ENCODE assay signal across 1 cellular context in the genomic region with DNA sequence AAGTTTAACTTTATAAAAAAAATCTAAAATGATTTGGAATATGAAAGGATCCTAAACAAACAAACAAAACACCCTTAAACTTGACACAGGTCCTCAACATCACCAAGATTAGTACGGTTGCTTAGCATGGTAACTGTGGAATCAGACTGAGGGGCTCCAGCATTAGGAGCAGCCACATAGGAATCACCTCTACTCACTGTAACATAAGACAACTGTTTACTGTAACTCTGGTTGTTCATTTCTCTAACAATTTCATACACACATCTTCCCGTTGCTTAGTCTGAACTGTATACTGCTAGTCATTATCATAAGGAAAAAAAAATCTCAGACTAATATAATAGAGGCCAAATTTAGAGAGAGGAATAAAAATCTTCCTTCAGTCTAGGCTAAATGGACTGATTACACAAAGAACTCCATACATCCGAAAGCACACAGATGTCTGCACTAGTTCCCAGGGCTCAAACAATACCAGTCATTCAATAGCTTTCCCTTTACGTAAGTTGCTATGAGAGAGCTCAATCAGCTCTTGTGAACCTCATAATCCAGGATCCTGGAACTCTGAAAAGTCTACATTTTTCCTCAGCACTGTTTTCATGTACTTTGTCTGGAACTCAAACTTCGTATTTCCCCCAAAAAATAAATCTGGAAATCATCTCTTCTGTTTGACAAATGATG.
TF ChIP-seq lines count a peak whose summit lies in the region.

No MANE protein-coding gene starts in this region.

TF ChIP-seq in HepG2, 621 proteins besides CTCF, POLR2A, EP300 and RAD21 (continued from another document and continues in another):
- TF ChIP-seq HNRNPL (IDR thresholded peaks at IDR 0.05; ENCODE audit: low read depth, low read length) (no peak), NR2F6 (IDR thresholded peaks at IDR 0.05) (no peak), NR2F6 (CRISPR knock-in tag; IDR thresholded peaks at IDR 0.05) (peak; percentile 23; the same call in 1 of the 2 replicates), GATA4 (IDR thresholded peaks at IDR 0.05; ENCODE audit: borderline replicate concordance, low read depth) (no peak), ZNF891 (CRISPR knock-in tag; IDR thresholded peaks at IDR 0.05) (no peak), KDM5A (IDR thresholded peaks at IDR 0.05; ENCODE audit: borderline replicate concordance, low read length) (no peak), ZNF124 (CRISPR knock-in tag; IDR thresholded peaks at IDR 0.05) (peak; percentile 76; the same call in 1 of the 2 replicates), ZNF569 (CRISPR knock-in tag; IDR thresholded peaks at IDR 0.05; ENCODE audit: borderline replicate concordance) (no peak), ZNF773 (CRISPR knock-in tag; IDR thresholded peaks at IDR 0.05; ENCODE audit: borderline replicate concordance) (no peak), SP4 (CRISPR knock-in tag; IDR thresholded peaks at IDR 0.05) (no peak), SRY (CRISPR knock-in tag; IDR thresholded peaks at IDR 0.05) (no peak), KLF16 (CRISPR knock-in tag; IDR thresholded peaks at IDR 0.05) (peak in 1 of 2 experiments; percentile 41; a peak in 1 of 4 replicates), ZKSCAN1 (IDR thresholded peaks at IDR 0.05; ENCODE audit: low read length) (no peak), ZBTB20 (CRISPR knock-in tag; IDR thresholded peaks at IDR 0.05; ENCODE audit: borderline replicate concordance, low read depth) (peak; percentile 81; the same call in 1 of the 2 replicates), FOXC1 (CRISPR knock-in tag; IDR thresholded peaks at IDR 0.05; ENCODE audit: borderline replicate concordance) (no peak), SMYD3 (CRISPR knock-in tag; IDR thresholded peaks at IDR 0.05) (no peak), ARHGAP35 (CRISPR knock-in tag; IDR thresholded peaks at IDR 0.05; ENCODE audit: borderline replicate concordance) (no peak), ELF1 (CRISPR knock-in tag; IDR thresholded peaks at IDR 0.05) (no peak), RNF2 (conservative IDR thresholded peaks at IDR 0.05; ENCODE audit: low read depth) (no peak), JUNB (CRISPR knock-in tag; IDR thresholded peaks at IDR 0.05; ENCODE audit: borderline replicate concordance) (no peak), ZNF720 (CRISPR knock-in tag; IDR thresholded peaks at IDR 0.05) (no peak), GFI1 (CRISPR knock-in tag; IDR thresholded peaks at IDR 0.05; ENCODE audit: borderline replicate concordance) (peak; percentile 63; the same call in 1 of the 2 replicates), NR1H2 (CRISPR knock-in tag; IDR thresholded peaks at IDR 0.05; ENCODE audit: borderline replicate concordance, low read depth) (no peak), TEAD3 (CRISPR knock-in tag; optimal IDR thresholded peaks at IDR 0.05; ENCODE audit: borderline replicate concordance) (peak; percentile 35), ZMYM4 (CRISPR knock-in tag; IDR thresholded peaks at IDR 0.05) (peak; percentile 22; the same call in 1 of the 2 replicates), ZFP36L2 (CRISPR knock-in tag; IDR thresholded peaks at IDR 0.05) (no peak), ZSCAN12 (CRISPR knock-in tag; IDR thresholded peaks at IDR 0.05) (no peak)
- TF ChIP-seq, protein P1, sequence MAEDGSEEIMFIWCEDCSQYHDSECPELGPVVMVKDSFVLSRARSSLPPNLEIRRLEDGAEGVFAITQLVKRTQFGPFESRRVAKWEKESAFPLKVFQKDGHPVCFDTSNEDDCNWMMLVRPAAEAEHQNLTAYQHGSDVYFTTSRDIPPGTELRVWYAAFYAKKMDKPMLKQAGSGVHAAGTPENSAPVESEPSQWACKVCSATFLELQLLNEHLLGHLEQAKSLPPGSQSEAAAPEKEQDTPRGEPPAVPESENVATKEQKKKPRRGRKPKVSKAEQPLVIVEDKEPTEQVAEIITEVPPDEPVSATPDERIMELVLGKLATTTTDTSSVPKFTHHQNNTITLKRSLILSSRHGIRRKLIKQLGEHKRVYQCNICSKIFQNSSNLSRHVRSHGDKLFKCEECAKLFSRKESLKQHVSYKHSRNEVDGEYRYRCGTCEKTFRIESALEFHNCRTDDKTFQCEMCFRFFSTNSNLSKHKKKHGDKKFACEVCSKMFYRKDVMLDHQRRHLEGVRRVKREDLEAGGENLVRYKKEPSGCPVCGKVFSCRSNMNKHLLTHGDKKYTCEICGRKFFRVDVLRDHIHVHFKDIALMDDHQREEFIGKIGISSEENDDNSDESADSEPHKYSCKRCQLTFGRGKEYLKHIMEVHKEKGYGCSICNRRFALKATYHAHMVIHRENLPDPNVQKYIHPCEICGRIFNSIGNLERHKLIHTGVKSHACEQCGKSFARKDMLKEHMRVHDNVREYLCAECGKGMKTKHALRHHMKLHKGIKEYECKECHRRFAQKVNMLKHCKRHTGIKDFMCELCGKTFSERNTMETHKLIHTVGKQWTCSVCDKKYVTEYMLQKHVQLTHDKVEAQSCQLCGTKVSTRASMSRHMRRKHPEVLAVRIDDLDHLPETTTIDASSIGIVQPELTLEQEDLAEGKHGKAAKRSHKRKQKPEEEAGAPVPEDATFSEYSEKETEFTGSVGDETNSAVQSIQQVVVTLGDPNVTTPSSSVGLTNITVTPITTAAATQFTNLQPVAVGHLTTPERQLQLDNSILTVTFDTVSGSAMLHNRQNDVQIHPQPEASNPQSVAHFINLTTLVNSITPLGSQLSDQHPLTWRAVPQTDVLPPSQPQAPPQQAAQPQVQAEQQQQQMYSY (CRISPR knock-in tag; IDR thresholded peaks at IDR 0.05), result no peak
- TF ChIP-seq, protein P2, sequence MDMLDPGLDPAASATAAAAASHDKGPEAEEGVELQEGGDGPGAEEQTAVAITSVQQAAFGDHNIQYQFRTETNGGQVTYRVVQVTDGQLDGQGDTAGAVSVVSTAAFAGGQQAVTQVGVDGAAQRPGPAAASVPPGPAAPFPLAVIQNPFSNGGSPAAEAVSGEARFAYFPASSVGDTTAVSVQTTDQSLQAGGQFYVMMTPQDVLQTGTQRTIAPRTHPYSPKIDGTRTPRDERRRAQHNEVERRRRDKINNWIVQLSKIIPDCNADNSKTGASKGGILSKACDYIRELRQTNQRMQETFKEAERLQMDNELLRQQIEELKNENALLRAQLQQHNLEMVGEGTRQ (IDR thresholded peaks at IDR 0.05; ENCODE audit: low read depth, low read length), result no peak
- TF ChIP-seq, protein P2 (CRISPR knock-in tag; IDR thresholded peaks at IDR 0.05; ENCODE audit: borderline replicate concordance), result no peak
- TF ChIP-seq, protein P3, sequence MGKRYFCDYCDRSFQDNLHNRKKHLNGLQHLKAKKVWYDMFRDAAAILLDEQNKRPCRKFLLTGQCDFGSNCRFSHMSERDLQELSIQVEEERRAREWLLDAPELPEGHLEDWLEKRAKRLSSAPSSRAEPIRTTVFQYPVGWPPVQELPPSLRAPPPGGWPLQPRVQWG (CRISPR knock-in tag; IDR thresholded peaks at IDR 0.05; ENCODE audit: borderline replicate concordance, low read depth), result no peak
- TF ChIP-seq, protein P4, sequence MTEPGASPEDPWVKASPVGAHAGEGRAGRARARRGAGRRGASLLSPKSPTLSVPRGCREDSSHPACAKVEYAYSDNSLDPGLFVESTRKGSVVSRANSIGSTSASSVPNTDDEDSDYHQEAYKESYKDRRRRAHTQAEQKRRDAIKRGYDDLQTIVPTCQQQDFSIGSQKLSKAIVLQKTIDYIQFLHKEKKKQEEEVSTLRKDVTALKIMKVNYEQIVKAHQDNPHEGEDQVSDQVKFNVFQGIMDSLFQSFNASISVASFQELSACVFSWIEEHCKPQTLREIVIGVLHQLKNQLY (CRISPR knock-in tag; IDR thresholded peaks at IDR 0.05), result no peak
- TF ChIP-seq, protein P5, sequence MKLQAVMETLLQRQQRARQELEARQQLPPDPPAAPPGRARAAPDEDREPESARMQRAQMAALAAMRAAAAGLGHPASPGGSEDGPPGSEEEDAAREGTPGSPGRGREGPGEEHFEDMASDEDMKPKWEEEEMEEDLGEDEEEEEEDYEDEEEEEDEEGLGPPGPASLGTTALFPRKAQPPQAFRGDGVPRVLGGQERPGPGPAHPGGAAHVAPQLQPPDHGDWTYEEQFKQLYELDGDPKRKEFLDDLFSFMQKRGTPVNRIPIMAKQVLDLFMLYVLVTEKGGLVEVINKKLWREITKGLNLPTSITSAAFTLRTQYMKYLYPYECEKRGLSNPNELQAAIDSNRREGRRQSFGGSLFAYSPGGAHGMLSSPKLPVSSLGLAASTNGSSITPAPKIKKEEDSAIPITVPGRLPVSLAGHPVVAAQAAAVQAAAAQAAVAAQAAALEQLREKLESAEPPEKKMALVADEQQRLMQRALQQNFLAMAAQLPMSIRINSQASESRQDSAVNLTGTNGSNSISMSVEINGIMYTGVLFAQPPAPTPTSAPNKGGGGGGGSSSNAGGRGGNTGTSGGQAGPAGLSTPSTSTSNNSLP (IDR thresholded peaks at IDR 0.05; ENCODE audit: low read depth, low read length), result peak; percentile 19; the same call in 1 of the 2 replicates
- TF ChIP-seq, protein P6, sequence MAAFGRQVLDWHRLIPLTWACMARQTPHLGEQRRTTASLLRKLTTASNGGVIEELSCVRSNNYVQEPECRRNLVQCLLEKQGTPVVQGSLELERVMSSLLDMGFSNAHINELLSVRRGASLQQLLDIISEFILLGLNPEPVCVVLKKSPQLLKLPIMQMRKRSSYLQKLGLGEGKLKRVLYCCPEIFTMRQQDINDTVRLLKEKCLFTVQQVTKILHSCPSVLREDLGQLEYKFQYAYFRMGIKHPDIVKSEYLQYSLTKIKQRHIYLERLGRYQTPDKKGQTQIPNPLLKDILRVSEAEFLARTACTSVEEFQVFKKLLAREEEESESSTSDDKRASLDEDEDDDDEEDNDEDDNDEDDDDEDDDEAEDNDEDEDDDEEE (CRISPR knock-in tag; IDR thresholded peaks at IDR 0.05), result no peak
- TF ChIP-seq, protein P7, sequence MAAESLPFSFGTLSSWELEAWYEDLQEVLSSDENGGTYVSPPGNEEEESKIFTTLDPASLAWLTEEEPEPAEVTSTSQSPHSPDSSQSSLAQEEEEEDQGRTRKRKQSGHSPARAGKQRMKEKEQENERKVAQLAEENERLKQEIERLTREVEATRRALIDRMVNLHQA (CRISPR knock-in tag; IDR thresholded peaks at IDR 0.05), result no peak
- TF ChIP-seq, protein P8, sequence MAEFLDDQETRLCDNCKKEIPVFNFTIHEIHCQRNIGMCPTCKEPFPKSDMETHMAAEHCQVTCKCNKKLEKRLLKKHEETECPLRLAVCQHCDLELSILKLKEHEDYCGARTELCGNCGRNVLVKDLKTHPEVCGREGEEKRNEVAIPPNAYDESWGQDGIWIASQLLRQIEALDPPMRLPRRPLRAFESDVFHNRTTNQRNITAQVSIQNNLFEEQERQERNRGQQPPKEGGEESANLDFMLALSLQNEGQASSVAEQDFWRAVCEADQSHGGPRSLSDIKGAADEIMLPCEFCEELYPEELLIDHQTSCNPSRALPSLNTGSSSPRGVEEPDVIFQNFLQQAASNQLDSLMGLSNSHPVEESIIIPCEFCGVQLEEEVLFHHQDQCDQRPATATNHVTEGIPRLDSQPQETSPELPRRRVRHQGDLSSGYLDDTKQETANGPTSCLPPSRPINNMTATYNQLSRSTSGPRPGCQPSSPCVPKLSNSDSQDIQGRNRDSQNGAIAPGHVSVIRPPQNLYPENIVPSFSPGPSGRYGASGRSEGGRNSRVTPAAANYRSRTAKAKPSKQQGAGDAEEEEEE (CRISPR knock-in tag; IDR thresholded peaks at IDR 0.05; ENCODE audit: borderline replicate concordance), result no peak
- TF ChIP-seq, protein P9, sequence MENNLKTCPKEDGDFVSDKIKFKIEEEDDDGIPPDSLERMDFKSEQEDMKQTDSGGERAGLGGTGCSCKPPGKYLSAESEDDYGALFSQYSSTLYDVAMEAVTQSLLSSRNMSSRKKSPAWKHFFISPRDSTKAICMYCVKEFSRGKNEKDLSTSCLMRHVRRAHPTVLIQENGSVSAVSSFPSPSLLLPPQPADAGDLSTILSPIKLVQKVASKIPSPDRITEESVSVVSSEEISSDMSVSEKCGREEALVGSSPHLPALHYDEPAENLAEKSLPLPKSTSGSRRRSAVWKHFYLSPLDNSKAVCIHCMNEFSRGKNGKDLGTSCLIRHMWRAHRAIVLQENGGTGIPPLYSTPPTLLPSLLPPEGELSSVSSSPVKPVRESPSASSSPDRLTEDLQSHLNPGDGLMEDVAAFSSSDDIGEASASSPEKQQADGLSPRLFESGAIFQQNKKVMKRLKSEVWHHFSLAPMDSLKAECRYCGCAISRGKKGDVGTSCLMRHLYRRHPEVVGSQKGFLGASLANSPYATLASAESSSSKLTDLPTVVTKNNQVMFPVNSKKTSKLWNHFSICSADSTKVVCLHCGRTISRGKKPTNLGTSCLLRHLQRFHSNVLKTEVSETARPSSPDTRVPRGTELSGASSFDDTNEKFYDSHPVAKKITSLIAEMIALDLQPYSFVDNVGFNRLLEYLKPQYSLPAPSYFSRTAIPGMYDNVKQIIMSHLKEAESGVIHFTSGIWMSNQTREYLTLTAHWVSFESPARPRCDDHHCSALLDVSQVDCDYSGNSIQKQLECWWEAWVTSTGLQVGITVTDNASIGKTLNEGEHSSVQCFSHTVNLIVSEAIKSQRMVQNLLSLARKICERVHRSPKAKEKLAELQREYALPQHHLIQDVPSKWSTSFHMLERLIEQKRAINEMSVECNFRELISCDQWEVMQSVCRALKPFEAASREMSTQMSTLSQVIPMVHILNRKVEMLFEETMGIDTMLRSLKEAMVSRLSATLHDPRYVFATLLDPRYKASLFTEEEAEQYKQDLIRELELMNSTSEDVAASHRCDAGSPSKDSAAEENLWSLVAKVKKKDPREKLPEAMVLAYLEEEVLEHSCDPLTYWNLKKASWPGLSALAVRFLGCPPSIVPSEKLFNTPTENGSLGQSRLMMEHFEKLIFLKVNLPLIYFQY (CRISPR knock-in tag; IDR thresholded peaks at IDR 0.05; ENCODE audit: borderline replicate concordance), result no peak
- TF ChIP-seq, protein P10, sequence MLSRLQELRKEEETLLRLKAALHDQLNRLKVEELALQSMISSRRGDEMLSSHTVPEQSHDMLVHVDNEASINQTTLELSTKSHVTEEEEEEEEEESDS (CRISPR knock-in tag; IDR thresholded peaks at IDR 0.05; ENCODE audit: borderline replicate concordance), result no peak
